ENCODE assay signal across 12 cellular contexts in genomic region chrX:109880629-109881028, GRCh38.
DNase-seq lines count a peak whose midpoint lies in the region; ATAC-seq and FAIRE-seq lines count a peak whose summit lies in the region.
"Had no signal": no experiment of that assay in that cellular context is flagged by ENCODE, and none has a peak within 500 bp of the region (broad histone marks: within the 10 kb centered on the region; RNA-seq: fewer than 3 reads in every experiment).

No MANE protein-coding gene starts in this region.

- no peaks in the 10 kb centered on the region for H3K9me3 Mint-ChIP-seq in stimulated activated memory B cell treated with anti-CD40 and anti-IgM and Interleukin-4, amounts not matched to agents 10 μg/mL and 1 μg/mL and 100 μg/mL, for 72 hours
- H3K9me3 Mint-ChIP-seq: activated naive CD8-positive, alpha-beta T cell treated with anti-CD3 and anti-CD28 coated beads, Interleukin-2, amount 10 ng/mL, durations not matched to agents 7 days and 5 days; IgD-negative memory B cell had no signal

- H3K36me3 Mint-ChIP-seq in stimulated activated memory B cell treated with anti-CD40 and anti-IgM and Interleukin-4, amounts not matched to agents 10 μg/mL and 1 μg/mL and 100 μg/mL, for 72 hours: no peaks in the 10 kb centered on the region
- H3K36me3 Mint-ChIP-seq: activated naive CD8-positive, alpha-beta T cell treated with anti-CD3 and anti-CD28 coated beads, Interleukin-2, amount 10 ng/mL, durations not matched to agents 7 days and 5 days; IgD-negative memory B cell had no signal

- H3K4me1 Mint-ChIP-seq in stimulated activated memory B cell treated with anti-CD40 and anti-IgM and Interleukin-4, amounts not matched to agents 10 μg/mL and 1 μg/mL and 100 μg/mL, for 72 hours: peaks cover 27% of the 10 kb centered on the region
- H3K4me1 Mint-ChIP-seq: activated naive CD8-positive, alpha-beta T cell treated with anti-CD3 and anti-CD28 coated beads, Interleukin-2, amount 10 ng/mL, durations not matched to agents 7 days and 5 days had no signal

- H3K27me3 Mint-ChIP-seq in stimulated activated memory B cell treated with anti-CD40 and anti-IgM and Interleukin-4, amounts not matched to agents 10 μg/mL and 1 μg/mL and 100 μg/mL, for 72 hours: no peaks in the 10 kb centered on the region
- H3K27me3 Mint-ChIP-seq: IgD-negative memory B cell had no signal

- FAIRE-seq in GM19239 (lab: Jason Lieb, UNC): peak; percentile 84
- FAIRE-seq: endometrium, islet of Langerhans had no signal

- peak; percentile 8 for DNase-seq in GM19239 (ENCODE audit: insufficient read length, low spot score)
- DNase-seq in HT1080 (ENCODE audit: low read depth): peak; percentile 15
- no peak for DNase-seq in AG20443 (ENCODE audit: low spot score)
- DNase-seq in NCI-H82 treated with DMSO at 0.1 percent for 48 hours (lab: John Stamatoyannopoulos, UW; ENCODE audit: unreplicated experiment): no peak
- no peak for DNase-seq in stimulated activated CD4-positive, alpha-beta T cell treated with anti-CD3 and anti-CD28 coated beads, Interleukin-2, amount 100 ng/mL, for 24 hours
- DNase-seq: activated naive CD8-positive, alpha-beta T cell treated with anti-CD3 and anti-CD28 coated beads, Interleukin-2, amount 10 ng/mL, durations not matched to agents 7 days and 5 days; NK-92 treated with Interleukin-12 subunit alpha and Interleukin-12 subunit beta, amount 100 ng/mL, for 24 hours had no signal

- H3K4me3 Mint-ChIP-seq in stimulated activated memory B cell treated with anti-CD40 and anti-IgM and Interleukin-4, amounts not matched to agents 10 μg/mL and 1 μg/mL and 100 μg/mL, for 72 hours: no peak overlapping the region
- H3K4me3 Mint-ChIP-seq: activated naive CD8-positive, alpha-beta T cell treated with anti-CD3 and anti-CD28 coated beads, Interleukin-2, amount 10 ng/mL, durations not matched to agents 7 days and 5 days; IgD-negative memory B cell had no signal

- ATAC-seq in HG02759 (IDR thresholded peaks at IDR 0.05; ENCODE audit: unreplicated experiment): peak; percentile 99
- ATAC-seq in stimulated activated memory B cell treated with anti-CD40 and anti-IgM and Interleukin-4, amounts not matched to agents 10 μg/mL and 1 μg/mL and 100 μg/mL, for 72 hours: peak; percentile 84

- H3K27ac Mint-ChIP-seq in stimulated activated memory B cell treated with anti-CD40 and anti-IgM and Interleukin-4, amounts not matched to agents 10 μg/mL and 1 μg/mL and 100 μg/mL, for 72 hours: peak overlapping the region; percentile 28
- H3K27ac Mint-ChIP-seq: activated naive CD8-positive, alpha-beta T cell treated with anti-CD3 and anti-CD28 coated beads, Interleukin-2, amount 10 ng/mL, durations not matched to agents 7 days and 5 days had no signal

Comparison
In these comparisons a context has a peak if more than half of its experiments do, and no peak if none do; other contexts are left out.
1. DNase-seq: peak in GM19239 (single experiment) and HT1080 (single experiment); none in AG20443 (single experiment), NCI-H82 treated with DMSO at 0.1 percent for 48 hours (single experiment) and stimulated activated CD4-positive, alpha-beta T cell treated with anti-CD3 and anti-CD28 coated beads, Interleukin-2, amount 100 ng/mL, for 24 hours (0 of 2).